In genomic region chr9:35553670-35554543, GRCh38 we compare ENCODE assay signal across 7 cellular contexts. TPM values are rescaled to one million over a fixed set of nuclear protein-coding genes. Genes with fewer than 3 reads are reported as not detected.
A peak's percentile ranks its signal among the peaks of the same experiment; 100 is the strongest.
DNase-seq lines count a peak whose midpoint lies in the region; ATAC-seq and TF ChIP-seq lines count a peak whose summit lies in the region.

No MANE protein-coding gene starts in this region.

- H3K27me3 ChIP-seq in colonic mucosa (no peaks in the 10 kb centered on the region), liver (ENCODE audit: control insufficient read depth in 4 of 4, insufficient read depth in 4 of 4, low read length in 3 of 4) (no peaks in the 10 kb centered on the region)

- in situ Hi-C loops in G401 (cut with HindIII; ENCODE audit: low sequenced_read_pairs): loop anchor here (5.0 kb wide), 1 partner anchor 77 kb away; no protein-coding TSS in a partner anchor

- H3K4me1 ChIP-seq in colonic mucosa: no peaks in the 10 kb centered on the region
- peaks cover 0 to 11% (median 4%) of the 10 kb centered on the region in 4 donors for H3K4me1 ChIP-seq in liver (ENCODE audit: control insufficient read depth in 4 of 4, insufficient read depth in 4 of 4, low read length in 3 of 4)

- 23% methylated on average over 12 of the region's 12 CpGs for WGBS in liver

- H3K9ac ChIP-seq in colonic mucosa (ENCODE audit: low read depth in 2 of 2, low read length in 2 of 2) (no peak overlapping the region), liver (ENCODE audit: low read depth in 1 of 2, low read length in 2 of 2) (no peak overlapping the region)

- no peak for ATAC-seq in HG02884 (IDR thresholded peaks at IDR 0.05; ENCODE audit: unreplicated experiment)

- H3K36me3 ChIP-seq in colonic mucosa (no peaks in the 10 kb centered on the region), liver (ENCODE audit: control insufficient read depth in 4 of 4, insufficient read depth in 3 of 4, low read depth in 1 of 4, low read length in 3 of 4) (peaks cover 4 to 27% (median 7%) of the 10 kb centered on the region in 4 donors)

- DNase-seq in G401 (ENCODE audit: low spot score): peak; percentile 82
- DNase-seq in LoVo (ENCODE audit: low spot score): peak; percentile 32
- DNase-seq in SKM-1 treated with dmso at 0.1 percent for 144 hours (lab: John Stamatoyannopoulos, UW; ENCODE audit: unreplicated experiment): peak; percentile 47
- DNase-seq in colonic mucosa: peak; percentile 68
- peak; percentile 6 to 8 for DNase-seq in stimulated activated CD4-positive, alpha-beta T cell treated with anti-CD3 and anti-CD28 coated beads, Interleukin-4, amount 100 ng/mL, for 4 hours

- intact Hi-C loops in colonic mucosa (cut with DNase I): loop anchor here (5.0 kb wide), 1 partner anchor 67 kb away; no protein-coding TSS in a partner anchor

- H3K27ac ChIP-seq in colonic mucosa (peak overlapping the region; percentile 37), liver (ENCODE audit: low read depth in 1 of 2, low read length in 2 of 2) (no peak overlapping the region)

- H3K4me3 ChIP-seq in colonic mucosa (no peak overlapping the region), liver (ENCODE audit: low read depth in 1 of 3, low read length in 3 of 3) (no peak overlapping the region)

- TF ChIP-seq CTCF in colonic mucosa (IDR thresholded peaks at IDR 0.05) (peak; percentile 61), liver (IDR thresholded peaks at IDR 0.05; ENCODE audit: low read depth, low read length, missing input control) (peak; percentile 92)

- TF ChIP-seq RAD21 in liver (IDR thresholded peaks at IDR 0.05): peak; percentile 100

- H3K9me3 ChIP-seq in colonic mucosa (no peaks in the 10 kb centered on the region), liver (ENCODE audit: control insufficient read depth in 4 of 4, low read length in 3 of 4) (no peaks in the 10 kb centered on the region)

TF ChIP-seq in liver, 16 proteins besides CTCF, POLR2A, EP300 and RAD21:
- TF ChIP-seq FOXA1 (IDR thresholded peaks at IDR 0.05): peak; percentile 6
- TF ChIP-seq TAF1 (conservative IDR thresholded peaks at IDR 0.05): no peak
- peak; percentile 26 for TF ChIP-seq NR2F2 (IDR thresholded peaks at IDR 0.05)
- TF ChIP-seq EGR1 (IDR thresholded peaks at IDR 0.05; ENCODE audit: low read depth in 2 of 2): peak in 1 of 2 donors; percentile 20
- TF ChIP-seq REST (IDR thresholded peaks at IDR 0.05): peak; percentile 18
- no peak for TF ChIP-seq GABPA (IDR thresholded peaks at IDR 0.05 in 1 of 2, conservative IDR thresholded peaks at IDR 0.05 in 1 of 2)
- TF ChIP-seq HNF4G (IDR thresholded peaks at IDR 0.05): no peak
- TF ChIP-seq ATF3 (IDR thresholded peaks at IDR 0.05): no peak
- TF ChIP-seq YY1 (IDR thresholded peaks at IDR 0.05): no peak
- TF ChIP-seq HNF4A (conservative IDR thresholded peaks at IDR 0.05): peak in 1 of 2 donors; percentile 7
- no peak for TF ChIP-seq ZBTB33 (IDR thresholded peaks at IDR 0.05)
- TF ChIP-seq MAX (IDR thresholded peaks at IDR 0.05): no peak
- TF ChIP-seq RXRA (IDR thresholded peaks at IDR 0.05): peak; percentile 31 to 51
- TF ChIP-seq FOXA2 (IDR thresholded peaks at IDR 0.05): no peak

RNA-seq across cellular contexts. Expression of gene TESK1, which starts 51.2 kb away (rescaled TPM):
- 8.0 and 9.9 TPM in 2 replicates for total RNA-seq in G401 (2014; rRNA removed; shearing (Covaris generic))
- 10 to 100 TPM; 34.3 to 41.1 TPM for total RNA-seq in colonic mucosa
- total RNA-seq in liver: 1 to 10 TPM; 3.9 to 9.8 TPM
- 10 to 100 TPM in 1 of 2 donors, 1 to 10 TPM in 1; 3.7 to 12.5 TPM for polyA plus RNA-seq in liver

Comparison
In these comparisons a context has a peak if more than half of its experiments do, and no peak if none do; other contexts are left out.
1. DNase-seq: peak in every context shown above with its lines; median percentile 82 in G401; 68 in colonic mucosa; 47 in SKM-1 treated with dmso at 0.1 percent for 144 hours; 32 in LoVo; 7 in stimulated activated CD4-positive, alpha-beta T cell treated with anti-CD3 and anti-CD28 coated beads, Interleukin-4, amount 100 ng/mL, for 4 hours.